ENCODE assay signal across 8 cellular contexts in the genomic region with DNA sequence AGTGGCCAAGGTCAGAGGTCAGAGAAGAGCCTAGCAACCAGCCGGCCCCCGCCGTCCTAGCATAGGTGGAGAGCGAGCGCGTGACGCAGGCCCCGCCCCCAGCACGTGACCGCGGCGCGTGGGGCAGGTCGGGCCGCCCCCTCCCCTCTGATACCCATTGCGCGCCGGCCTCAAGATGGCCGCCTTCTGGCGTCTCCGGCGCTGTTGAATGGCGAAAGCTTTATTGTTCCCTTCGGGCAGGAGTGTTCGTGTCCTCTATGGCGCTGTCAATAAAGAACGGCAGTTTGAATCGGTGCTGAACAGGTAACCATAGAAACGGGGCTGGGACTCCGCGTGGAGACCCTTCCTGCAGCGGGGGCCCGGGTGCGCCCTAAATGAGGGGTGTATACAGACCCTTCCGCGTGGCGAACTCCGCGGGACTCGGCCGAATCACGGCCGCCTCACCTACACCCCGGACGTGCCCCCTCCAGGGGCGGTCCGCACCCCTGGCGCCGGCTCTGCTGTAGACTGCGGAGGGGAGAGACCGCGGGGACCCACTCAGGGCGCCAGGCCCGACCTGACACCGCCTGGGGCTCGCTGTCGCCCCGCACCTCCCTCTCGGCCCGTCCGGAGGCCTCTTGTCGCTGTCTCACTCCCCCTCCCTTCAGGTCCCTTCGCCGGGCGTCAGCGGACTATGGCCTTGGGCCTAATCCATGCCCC. TPM values are rescaled to one million over a fixed set of nuclear protein-coding genes. Genes with fewer than 3 reads are reported as not detected.
DNase-seq lines count a peak whose midpoint lies in the region; ATAC-seq lines count a peak whose summit lies in the region.

A gene with protein sequence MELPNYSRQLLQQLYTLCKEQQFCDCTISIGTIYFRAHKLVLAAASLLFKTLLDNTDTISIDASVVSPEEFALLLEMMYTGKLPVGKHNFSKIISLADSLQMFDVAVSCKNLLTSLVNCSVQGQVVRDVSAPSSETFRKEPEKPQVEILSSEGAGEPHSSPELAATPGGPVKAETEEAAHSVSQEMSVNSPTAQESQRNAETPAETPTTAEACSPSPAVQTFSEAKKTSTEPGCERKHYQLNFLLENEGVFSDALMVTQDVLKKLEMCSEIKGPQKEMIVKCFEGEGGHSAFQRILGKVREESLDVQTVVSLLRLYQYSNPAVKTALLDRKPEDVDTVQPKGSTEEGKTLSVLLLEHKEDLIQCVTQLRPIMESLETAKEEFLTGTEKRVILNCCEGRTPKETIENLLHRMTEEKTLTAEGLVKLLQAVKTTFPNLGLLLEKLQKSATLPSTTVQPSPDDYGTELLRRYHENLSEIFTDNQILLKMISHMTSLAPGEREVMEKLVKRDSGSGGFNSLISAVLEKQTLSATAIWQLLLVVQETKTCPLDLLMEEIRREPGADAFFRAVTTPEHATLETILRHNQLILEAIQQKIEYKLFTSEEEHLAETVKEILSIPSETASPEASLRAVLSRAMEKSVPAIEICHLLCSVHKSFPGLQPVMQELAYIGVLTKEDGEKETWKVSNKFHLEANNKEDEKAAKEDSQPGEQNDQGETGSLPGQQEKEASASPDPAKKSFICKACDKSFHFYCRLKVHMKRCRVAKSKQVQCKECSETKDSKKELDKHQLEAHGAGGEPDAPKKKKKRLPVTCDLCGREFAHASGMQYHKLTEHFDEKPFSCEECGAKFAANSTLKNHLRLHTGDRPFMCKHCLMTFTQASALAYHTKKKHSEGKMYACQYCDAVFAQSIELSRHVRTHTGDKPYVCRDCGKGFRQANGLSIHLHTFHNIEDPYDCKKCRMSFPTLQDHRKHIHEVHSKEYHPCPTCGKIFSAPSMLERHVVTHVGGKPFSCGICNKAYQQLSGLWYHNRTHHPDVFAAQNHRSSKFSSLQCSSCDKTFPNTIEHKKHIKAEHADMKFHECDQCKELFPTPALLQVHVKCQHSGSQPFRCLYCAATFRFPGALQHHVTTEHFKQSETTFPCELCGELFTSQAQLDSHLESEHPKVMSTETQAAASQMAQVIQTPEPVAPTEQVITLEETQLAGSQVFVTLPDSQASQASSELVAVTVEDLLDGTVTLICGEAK (plus strand): TSS at position 150 of the 699 bp plus-strand sequence. CDS start 38,098 bp downstream, outside the sequence.

- H3K27me3 Mint-ChIP-seq in CD8-positive, alpha-beta memory T cell, result peaks cover 0 to 3% of the 10 kb centered on the region in 2 donors
- H3K27me3 Mint-ChIP-seq in effector memory CD8-positive, alpha-beta T cell, result no peaks in the 10 kb centered on the region

- peaks cover 31 to 56% (median 41%) of the 10 kb centered on the region in 3 donors for H3K4me1 Mint-ChIP-seq in CD8-positive, alpha-beta memory T cell
- H3K4me1 Mint-ChIP-seq in effector memory CD8-positive, alpha-beta T cell (ENCODE audit: low read depth in 2 of 2), result peaks cover 33 to 38% of the 10 kb centered on the region in 2 donors

- H3K9me3 Mint-ChIP-seq in CD8-positive, alpha-beta memory T cell, result no peaks in the 10 kb centered on the region
- no peaks in the 10 kb centered on the region for H3K9me3 Mint-ChIP-seq in effector memory CD8-positive, alpha-beta T cell

- peak; percentile 88 to 96 (median 94) for DNase-seq in CD8-positive, alpha-beta memory T cell
- DNase-seq in HS-5 (ENCODE audit: low read depth) (peak; percentile 85), NOMO-1 (lab: John Stamatoyannopoulos, UW; ENCODE audit: unreplicated experiment in 2 of 2) (peak; percentile 90 to 94), medulla oblongata (ENCODE audit: extremely low spot score) (peak; percentile 98)
- peak; percentile 91 to 92 (median 91) for DNase-seq in effector memory CD8-positive, alpha-beta T cell
- DNase-seq in stimulated activated CD4-positive, alpha-beta T cell treated with anti-CD3 and anti-CD28 coated beads, TNF-alpha, amount 100 ng/mL, for 48 hours (ENCODE audit: low read depth in 3 of 3), result peak; percentile 84 to 93 (median 91)

- no peaks in the 10 kb centered on the region for H3K36me3 ChIP-seq in CD8-positive, alpha-beta memory T cell (ENCODE audit: insufficient read depth, low read length)

- H3K36me3 Mint-ChIP-seq in CD8-positive, alpha-beta memory T cell, result peaks cover 0 to 10% (median 2%) of the 10 kb centered on the region in 3 donors
- peaks cover 16% of the 10 kb centered on the region for H3K36me3 Mint-ChIP-seq in effector memory CD8-positive, alpha-beta T cell (ENCODE audit: insufficient read depth)

- POLR2A ChIA-PET in CD8-positive, alpha-beta memory T cell (lab: Charles Lee), result interaction anchor here (0.9 to 1.6 kb wide), 2 partner anchors 10 to 22 kb away, joined by 3 to 5 read pairs; no protein-coding TSS in a partner anchor
- POLR2A ChIA-PET in activated CD8-positive, alpha-beta memory T cell treated with anti-CD3 and anti-CD28 coated beads for 36 hours (lab: Charles Lee), result no interaction called here

- ATAC-seq in GM19468 (IDR thresholded peaks at IDR 0.05; ENCODE audit: extremely low read depth, unreplicated experiment), result peak; percentile 74
- peak; percentile 90 for ATAC-seq in effector memory CD8-positive, alpha-beta T cell (replicated peaks)

- H3K4me3 ChIP-seq in CD8-positive, alpha-beta memory T cell (ENCODE audit: low read length), result peak within 1 kb of the TSS; percentile 90

- CTCF ChIA-PET in CD8-positive, alpha-beta memory T cell (lab: Charles Lee), result interaction anchor here (1.3 kb wide), 1 partner anchor 11 kb away, joined by 3 read pairs; no protein-coding TSS in a partner anchor
- CTCF ChIA-PET in activated CD8-positive, alpha-beta memory T cell treated with anti-CD3 and anti-CD28 coated beads for 36 hours (lab: Charles Lee), result interaction anchor here (0.7 kb wide), 1 partner anchor 21 kb away, joined by 3 read pairs; no protein-coding TSS in a partner anchor

- H3K4me1 ChIP-seq in CD8-positive, alpha-beta memory T cell (ENCODE audit: insufficient read depth, low read length), result peaks cover 20% of the 10 kb centered on the region

- peak within 1 kb of the TSS; percentile 93 for H3K27ac ChIP-seq in CD8-positive, alpha-beta memory T cell (ENCODE audit: low read depth, low read length)

- H3K9me3 ChIP-seq in CD8-positive, alpha-beta memory T cell (ENCODE audit: low read length), result no peaks in the 10 kb centered on the region

- no peaks in the 10 kb centered on the region for H3K27me3 ChIP-seq in CD8-positive, alpha-beta memory T cell (ENCODE audit: insufficient read depth, low read length, poor library complexity, severe bottlenecking)

- peak within 1 kb of the TSS; percentile 91 to 99 (median 96) for H3K27ac Mint-ChIP-seq in CD8-positive, alpha-beta memory T cell
- peak within 1 kb of the TSS; percentile 98 to 99 for H3K27ac Mint-ChIP-seq in effector memory CD8-positive, alpha-beta T cell

- peak within 1 kb of the TSS; percentile 88 to 96 (median 93) for H3K4me3 Mint-ChIP-seq in CD8-positive, alpha-beta memory T cell
- peak within 1 kb of the TSS; percentile 96 to 98 for H3K4me3 Mint-ChIP-seq in effector memory CD8-positive, alpha-beta T cell

RNA-seq across cellular contexts. Expression of the gene that starts here (rescaled TPM):
- 10 to 100 TPM; 29.5 to 30.0 TPM for total RNA-seq in CD8-positive, alpha-beta memory T cell
- 4.1 TPM for polyA plus RNA-seq in CD8-positive, alpha-beta memory T cell
- total RNA-seq in activated CD8-positive, alpha-beta memory T cell treated with anti-CD3 and anti-CD28 coated beads for 36 hours, result 10 to 100 TPM; 20.8 to 22.1 TPM

Comparison
In these comparisons a context has a peak if more than half of its experiments do, and no peak if none do; other contexts are left out.
1. Peak in every context shown above with its lines: DNase-seq, ATAC-seq, H3K4me3 ChIP-seq and H3K27ac ChIP-seq.